ENCODE assay signal across 1 cellular context in the genomic region with DNA sequence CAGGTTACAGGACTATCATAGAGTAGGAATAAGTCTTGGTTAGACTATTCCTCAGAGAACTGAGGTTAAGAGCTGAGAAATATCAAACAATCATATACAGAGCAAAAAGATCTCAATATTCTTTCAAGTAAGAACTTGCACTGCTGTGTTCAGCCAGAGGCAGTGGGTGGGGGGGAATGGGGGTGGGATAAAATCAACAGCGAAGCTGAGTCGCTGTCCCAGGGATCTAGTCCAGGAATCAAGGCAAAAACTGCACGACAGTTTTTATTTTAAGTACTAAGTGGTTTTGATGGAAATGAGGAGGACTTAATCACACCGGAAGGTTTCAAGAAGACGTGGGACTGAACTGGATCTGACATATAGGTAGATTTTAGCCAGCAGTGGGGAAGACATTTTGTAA.
TF ChIP-seq lines count a peak whose summit lies in the region.

No MANE protein-coding gene starts in this region.

TF ChIP-seq in WTC11, 78 proteins besides CTCF, POLR2A, EP300 and RAD21 (continued from another document):
- TF ChIP-seq, protein P1, sequence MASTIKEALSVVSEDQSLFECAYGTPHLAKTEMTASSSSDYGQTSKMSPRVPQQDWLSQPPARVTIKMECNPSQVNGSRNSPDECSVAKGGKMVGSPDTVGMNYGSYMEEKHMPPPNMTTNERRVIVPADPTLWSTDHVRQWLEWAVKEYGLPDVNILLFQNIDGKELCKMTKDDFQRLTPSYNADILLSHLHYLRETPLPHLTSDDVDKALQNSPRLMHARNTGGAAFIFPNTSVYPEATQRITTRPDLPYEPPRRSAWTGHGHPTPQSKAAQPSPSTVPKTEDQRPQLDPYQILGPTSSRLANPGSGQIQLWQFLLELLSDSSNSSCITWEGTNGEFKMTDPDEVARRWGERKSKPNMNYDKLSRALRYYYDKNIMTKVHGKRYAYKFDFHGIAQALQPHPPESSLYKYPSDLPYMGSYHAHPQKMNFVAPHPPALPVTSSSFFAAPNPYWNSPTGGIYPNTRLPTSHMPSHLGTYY (CRISPR knock-in tag; IDR thresholded peaks at IDR 0.05) = no peak
- TF ChIP-seq EMX1 (CRISPR knock-in tag; IDR thresholded peaks at IDR 0.05) = no peak
- TF ChIP-seq FOXJ3 (CRISPR knock-in tag; IDR thresholded peaks at IDR 0.05; ENCODE audit: borderline replicate concordance) = no peak
- no peak for TF ChIP-seq ESRRA (CRISPR knock-in tag; IDR thresholded peaks at IDR 0.05; ENCODE audit: borderline replicate concordance)
- no peak for TF ChIP-seq ZNF317 (CRISPR knock-in tag; IDR thresholded peaks at IDR 0.05; ENCODE audit: borderline replicate concordance, low read depth)
- no peak for TF ChIP-seq SMAD4 (CRISPR knock-in tag; IDR thresholded peaks at IDR 0.05)
- TF ChIP-seq OVOL2 (CRISPR knock-in tag; IDR thresholded peaks at IDR 0.05; ENCODE audit: borderline replicate concordance) = no peak
- TF ChIP-seq, protein P2, sequence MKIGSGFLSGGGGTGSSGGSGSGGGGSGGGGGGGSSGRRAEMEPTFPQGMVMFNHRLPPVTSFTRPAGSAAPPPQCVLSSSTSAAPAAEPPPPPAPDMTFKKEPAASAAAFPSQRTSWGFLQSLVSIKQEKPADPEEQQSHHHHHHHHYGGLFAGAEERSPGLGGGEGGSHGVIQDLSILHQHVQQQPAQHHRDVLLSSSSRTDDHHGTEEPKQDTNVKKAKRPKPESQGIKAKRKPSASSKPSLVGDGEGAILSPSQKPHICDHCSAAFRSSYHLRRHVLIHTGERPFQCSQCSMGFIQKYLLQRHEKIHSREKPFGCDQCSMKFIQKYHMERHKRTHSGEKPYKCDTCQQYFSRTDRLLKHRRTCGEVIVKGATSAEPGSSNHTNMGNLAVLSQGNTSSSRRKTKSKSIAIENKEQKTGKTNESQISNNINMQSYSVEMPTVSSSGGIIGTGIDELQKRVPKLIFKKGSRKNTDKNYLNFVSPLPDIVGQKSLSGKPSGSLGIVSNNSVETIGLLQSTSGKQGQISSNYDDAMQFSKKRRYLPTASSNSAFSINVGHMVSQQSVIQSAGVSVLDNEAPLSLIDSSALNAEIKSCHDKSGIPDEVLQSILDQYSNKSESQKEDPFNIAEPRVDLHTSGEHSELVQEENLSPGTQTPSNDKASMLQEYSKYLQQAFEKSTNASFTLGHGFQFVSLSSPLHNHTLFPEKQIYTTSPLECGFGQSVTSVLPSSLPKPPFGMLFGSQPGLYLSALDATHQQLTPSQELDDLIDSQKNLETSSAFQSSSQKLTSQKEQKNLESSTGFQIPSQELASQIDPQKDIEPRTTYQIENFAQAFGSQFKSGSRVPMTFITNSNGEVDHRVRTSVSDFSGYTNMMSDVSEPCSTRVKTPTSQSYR (CRISPR knock-in tag; IDR thresholded peaks at IDR 0.05) = no peak
